ENCODE assay signal across 14 cellular contexts in genomic region chr2:209368406-209368805, GRCh38. TPM values are rescaled to one million over a fixed set of nuclear protein-coding genes. Genes with fewer than 3 reads are reported as not detected.
DNase-seq lines count a peak whose midpoint lies in the region; ATAC-seq and TF ChIP-seq lines count a peak whose summit lies in the region.
"Had no signal": no experiment of that assay in that cellular context is flagged by ENCODE, and none has a peak within 500 bp of the region (broad histone marks: within the 10 kb centered on the region; RNA-seq: fewer than 3 reads in every experiment).

No MANE protein-coding gene starts in this region.

- H2AFZ ChIP-seq in ACC112 (ENCODE audit: low read length, unreplicated experiment) = peak overlapping the region; percentile 15

- TF ChIP-seq CTCF in mesothelial cell of epicardium (IDR thresholded peaks at IDR 0.05; ENCODE audit: unreplicated experiment) (no peak), esophagus squamous epithelium (IDR thresholded peaks at IDR 0.05) (no peak), mucosa of descending colon (IDR thresholded peaks at IDR 0.05) (no peak)

- TF ChIP-seq POLR2A in esophagus squamous epithelium (IDR thresholded peaks at IDR 0.05) = no peak

- no peak for TF ChIP-seq RAD21 in Ishikawa (IDR thresholded peaks at IDR 0.05; ENCODE audit: low read depth)

- DNase-seq in astrocyte of the hippocampus (ENCODE audit: low read depth, low spot score) (peak; percentile 53), mesothelial cell of epicardium (ENCODE audit: low spot score in 2 of 2, unreplicated experiment in 2 of 2) (no peak), NCI-H1092 (lab: John Stamatoyannopoulos, UW) (no peak), esophagus squamous epithelium (lab: John Stamatoyannopoulos, UW) (no peak), mucosa of descending colon (no peak), GM19238 (ENCODE audit: insufficient read length, low spot score) (no peak)
- DNase-seq: CD4-positive, alpha-beta T cell; KBM-7; midbrain; NCI-H524 had no signal

- H3K4me3 ChIP-seq in ACC112 (ENCODE audit: low read depth, low read length) (no peak overlapping the region), esophagus squamous epithelium (no peak overlapping the region), mucosa of descending colon (no peak overlapping the region)
- H3K4me3 ChIP-seq: suprapubic skin had no signal

- peaks cover 16% of the 10 kb centered on the region for H3K4me1 Mint-ChIP-seq in mesothelial cell of epicardium
- H3K4me1 Mint-ChIP-seq: activated CD4-positive, alpha-beta T cell treated with anti-CD3 and anti-CD28 coated beads for 36 hours had no signal

- H3K79me2 ChIP-seq in ACC112 (ENCODE audit: control insufficient read depth, insufficient read depth, low read length, unreplicated experiment) = no peaks in the 10 kb centered on the region

- ATAC-seq in mucosa of descending colon = no peak

- no peaks in the 10 kb centered on the region for H3K27me3 Mint-ChIP-seq in mesothelial cell of epicardium (ENCODE audit: low read depth)
- H3K27me3 Mint-ChIP-seq: CD4-positive, alpha-beta T cell had no signal

- TF ChIP-seq EP300 in Ishikawa (IDR thresholded peaks at IDR 0.05; ENCODE audit: borderline replicate concordance) = no peak

- no peak overlapping the region for H3K4me3 Mint-ChIP-seq in mesothelial cell of epicardium
- H3K4me3 Mint-ChIP-seq: activated CD4-positive, alpha-beta T cell treated with anti-CD3 and anti-CD28 coated beads for 36 hours; CD4-positive, alpha-beta T cell had no signal

- peaks cover 19% of the 10 kb centered on the region for H3K9me3 Mint-ChIP-seq in mesothelial cell of epicardium

- H3K27ac Mint-ChIP-seq in mesothelial cell of epicardium = peak overlapping the region; percentile 30
- H3K27ac Mint-ChIP-seq: activated CD4-positive, alpha-beta T cell treated with anti-CD3 and anti-CD28 coated beads for 36 hours; CD4-positive, alpha-beta T cell had no signal

- H3K9me3 ChIP-seq in esophagus squamous epithelium (no peaks in the 10 kb centered on the region), mucosa of descending colon (no peaks in the 10 kb centered on the region)
- H3K9me3 ChIP-seq: suprapubic skin had no signal

- 34 to 50% methylated on average over 2 of the region's 2 CpGs for WGBS in esophagus squamous epithelium, 2 donors

- H3K4me1 ChIP-seq in ACC112 (ENCODE audit: control insufficient read depth, insufficient read depth, low read length, unreplicated experiment) (peaks cover 27% of the 10 kb centered on the region), esophagus squamous epithelium (peaks cover 0 to 3% (median 0%) of the 10 kb centered on the region in 3 donors), mucosa of descending colon (ENCODE audit: low read depth) (no peaks in the 10 kb centered on the region)

- H3K27ac ChIP-seq in ACC112 (ENCODE audit: low read depth, low read length) (peak overlapping the region; percentile 84), esophagus squamous epithelium (no peak overlapping the region)

- peaks cover 5% of the 10 kb centered on the region for H3K36me3 Mint-ChIP-seq in mesothelial cell of epicardium

- H3K36me3 ChIP-seq in ACC112 (ENCODE audit: insufficient read depth, low read length) (no peaks in the 10 kb centered on the region; the same call in 1 of the 2 replicates), esophagus squamous epithelium (no peaks in the 10 kb centered on the region), mucosa of descending colon (ENCODE audit: low read depth) (peaks cover 3% of the 10 kb centered on the region)
- H3K36me3 ChIP-seq: suprapubic skin had no signal

- no peaks in the 10 kb centered on the region for H3K27me3 ChIP-seq in ACC112 (ENCODE audit: insufficient read depth, low read length)
- H3K27me3 ChIP-seq in esophagus squamous epithelium = no peaks in the 10 kb centered on the region
- H3K27me3 ChIP-seq: suprapubic skin had no signal

- intact Hi-C loops in esophagus squamous epithelium (cut with DNase I) = no loop called here
- intact Hi-C loops in mucosa of descending colon (cut with DNase I, micrococcal nuclease) = no loop called here

TF ChIP-seq in Ishikawa, 13 proteins besides CTCF, POLR2A, EP300 and RAD21:
- TF ChIP-seq TCF12 (IDR thresholded peaks at IDR 0.05; ENCODE audit: low read depth) (no peak), TEAD4 (IDR thresholded peaks at IDR 0.05) (peak; percentile 64)

RNA-seq across cellular contexts. Expression of gene MAP2, which starts 55.4 kb away (rescaled TPM):
- total RNA-seq in mesothelial cell of epicardium (5.5 to 7.2 TPM (median 6.9 TPM) in 3 replicates), esophagus squamous epithelium (10 to 100 TPM in 1 of 4 donors, 1 to 10 TPM in 3; 5.8 to 14.5 (median 8.8) TPM), mucosa of descending colon (1 to 10 TPM; 2.3 to 8.4 (median 2.5) TPM)
